In genomic region chr7:1546274-1546908, GRCh38 we compare ENCODE assay signal across 21 cellular contexts. TPM values are rescaled to one million over a fixed set of nuclear protein-coding genes. Genes with fewer than 3 reads are reported as not detected.
"Had no signal": no experiment of that assay in that cellular context is flagged by ENCODE, and none has a peak within 500 bp of the region (broad histone marks: within the 10 kb centered on the region; RNA-seq: fewer than 3 reads in every experiment).

No MANE protein-coding gene starts in this region.

- H3K9me3 Mint-ChIP-seq: activated CD4-positive, alpha-beta T cell treated with anti-CD3 and anti-CD28 coated beads, Interleukin-2, amount 10 ng/mL, durations not matched to agents 7 days and 5 days; activated T-cell treated with anti-CD3 and anti-CD28 coated beads, Interleukin-2, amount 50 U/mL, for 72 hours; immature natural killer cell; memory B cell; naive thymus-derived CD4-positive, alpha-beta T cell; neural progenitor cell; stimulated activated memory B cell treated with anti-CD40 and anti-IgM and Interleukin-4, amounts not matched to agents 10 μg/mL and 1 μg/mL and 100 μg/mL, for 72 hours had no signal

- H3K4me1 ChIP-seq: neural progenitor cell, sigmoid colon had no signal

- H3K4me3 ChIP-seq: coronary artery, neural progenitor cell, ovary, sigmoid colon, tibial artery had no signal

- H3K36me3 Mint-ChIP-seq: immature natural killer cell, memory B cell, neural progenitor cell had no signal

- H3K9me3 ChIP-seq: ovary, sigmoid colon, tibial artery had no signal

- H3K27me3 ChIP-seq: neural progenitor cell, ovary, sigmoid colon, tibial artery had no signal

- H3K4me1 Mint-ChIP-seq: immature natural killer cell had no signal

- H3K27me3 Mint-ChIP-seq: activated CD4-positive, alpha-beta T cell treated with anti-CD3 and anti-CD28 coated beads, Interleukin-2, amount 10 ng/mL, durations not matched to agents 7 days and 5 days; naive thymus-derived CD4-positive, alpha-beta T cell had no signal

- H3K27ac ChIP-seq: coronary artery, neural progenitor cell, ovary, sigmoid colon, tibial artery had no signal

- H3K27ac Mint-ChIP-seq: activated T-cell treated with anti-CD3 and anti-CD28 coated beads, Interleukin-2, amount 50 U/mL, for 72 hours; immature natural killer cell; memory B cell; naive thymus-derived CD4-positive, alpha-beta T cell; neural progenitor cell; stimulated activated memory B cell treated with anti-CD40 and anti-IgM and Interleukin-4, amounts not matched to agents 10 μg/mL and 1 μg/mL and 100 μg/mL, for 72 hours had no signal

- ATAC-seq: activated CD4-positive, CD25-positive, alpha-beta regulatory T cell treated with anti-CD3 and anti-CD28 coated beads, Interleukin-2, amount 50 U/mL, for 24 hours; activated T-cell treated with anti-CD3 and anti-CD28 coated beads, Interleukin-2, amount 50 U/mL, for 72 hours; naive thymus-derived CD4-positive, alpha-beta T cell; stimulated activated memory B cell treated with anti-CD40 and anti-IgM and Interleukin-4, amounts not matched to agents 10 μg/mL and 1 μg/mL and 100 μg/mL, for 72 hours had no signal

- H3K36me3 ChIP-seq: neural progenitor cell, ovary had no signal

- FAIRE-seq: endometrium had no signal

- H3K9ac ChIP-seq: neural progenitor cell had no signal

- DNase-seq: activated CD4-positive, alpha-beta T cell treated with anti-CD3 and anti-CD28 coated beads, Interleukin-2, amount 10 ng/mL, durations not matched to agents 7 days and 5 days; activated effector memory CD4-positive, alpha-beta T cell treated with anti-CD3 and anti-CD28 coated beads, Interleukin-2, amount 50 U/mL, for 16 hours; activated naive CD4-positive, alpha-beta T cell treated with anti-CD3 and anti-CD28 coated beads, Interleukin-2, amount 50 U/mL, for 16 hours; activated T-cell treated with anti-CD3 and anti-CD28 coated beads, Interleukin-2, amount 50 U/mL, for 72 hours; aorta; erythroblast; foreskin melanocyte; glutamatergic neuron; immature natural killer cell; naive thymus-derived CD4-positive, alpha-beta T cell; ovary; sigmoid colon; stimulated activated CD4-positive, alpha-beta T cell treated with anti-CD3 and anti-CD28 coated beads, Interleukin-4, amount 100 ng/mL, for 4 hours had no signal

- H3K4me2 ChIP-seq: neural progenitor cell had no signal

- H3K4me3 Mint-ChIP-seq: activated CD4-positive, alpha-beta T cell treated with anti-CD3 and anti-CD28 coated beads, Interleukin-2, amount 10 ng/mL, durations not matched to agents 7 days and 5 days; activated T-cell treated with anti-CD3 and anti-CD28 coated beads, Interleukin-2, amount 50 U/mL, for 72 hours; immature natural killer cell; memory B cell; naive thymus-derived CD4-positive, alpha-beta T cell; neural progenitor cell; stimulated activated memory B cell treated with anti-CD40 and anti-IgM and Interleukin-4, amounts not matched to agents 10 μg/mL and 1 μg/mL and 100 μg/mL, for 72 hours had no signal

RNA-seq across cellular contexts. Expression of gene TMEM184A, which starts 9.6 kb away (rescaled TPM):
- total RNA-seq: activated CD4-positive, alpha-beta T cell treated with anti-CD3 and anti-CD28 coated beads, Interleukin-2, amount 10 ng/mL, durations not matched to agents 7 days and 5 days; T-helper 1 cell treated with Interleukin-12 subunit alpha and Interleukin-12 subunit beta and Interleukin-4 antibody, amounts not matched to agents 30 ng/mL and 1 ng/mL, for 36 hours had no signal
- polyA plus RNA-seq: immature natural killer cell had no signal
